ENCODE assay signal across 17 cellular contexts in the genomic region with DNA sequence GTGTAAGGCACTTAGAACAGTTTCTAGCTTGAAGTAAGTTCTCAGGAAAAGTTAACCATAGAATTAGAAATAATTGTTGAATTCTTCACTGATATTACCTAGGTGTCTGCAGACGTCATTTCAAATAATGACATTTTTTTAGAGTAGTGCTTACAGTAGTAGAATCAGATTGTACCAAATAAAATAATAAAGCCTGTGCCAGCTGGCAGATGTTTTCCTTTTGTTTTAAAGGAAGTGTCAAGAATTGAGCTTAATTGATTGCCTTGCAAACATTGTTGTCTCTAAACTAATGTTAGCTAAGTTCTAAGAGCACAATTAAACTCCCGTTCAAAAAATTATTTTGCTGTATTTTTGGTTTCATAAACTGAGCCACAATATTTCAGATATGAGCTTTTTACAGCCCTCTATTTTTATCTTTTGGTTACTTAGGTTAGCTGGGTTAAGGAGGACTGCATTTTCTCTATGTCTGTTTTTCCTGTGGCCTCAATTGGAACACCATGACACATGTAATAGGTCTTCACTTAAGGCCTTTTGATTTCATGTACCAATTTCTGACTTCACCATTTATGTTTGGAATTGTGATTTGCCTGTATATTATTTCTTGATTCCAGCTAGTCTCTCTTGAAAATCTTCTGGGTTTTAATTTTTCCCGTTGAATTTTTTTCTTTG.
A peak's percentile ranks its signal among the peaks of the same experiment; 100 is the strongest.
DNase-seq lines count a peak whose midpoint lies in the region; ATAC-seq and TF ChIP-seq lines count a peak whose summit lies in the region.
"Had no signal": no experiment of that assay in that cellular context is flagged by ENCODE, and none has a peak within 500 bp of the region (broad histone marks: within the 10 kb centered on the region; RNA-seq: fewer than 3 reads in every experiment).

No MANE protein-coding gene starts in this region.

- peak; percentile 15 for ATAC-seq in body of pancreas
- peak; percentile 36 for ATAC-seq in left colon
- ATAC-seq in psoas muscle = no peak

- H3K4me3 ChIP-seq in DOHH2 (ENCODE audit: low read length) = no peak overlapping the region
- H3K4me3 ChIP-seq in body of pancreas = no peak overlapping the region
- no peak overlapping the region for H3K4me3 ChIP-seq in psoas muscle
- H3K4me3 ChIP-seq: GM23248, K562, Peyer's patch had no signal

- no peaks in the 10 kb centered on the region for H3K9me3 Mint-ChIP-seq in activated T-helper 1 cell treated with anti-CD3 and anti-CD28 coated beads, Interleukin-12 subunit alpha, Interleukin-12 subunit beta, Interleukin-2, Interleukin-4 antibody, amounts not matched to agents 30 ng/mL and 10 ng/mL and 1 ng/mL, durations not matched to agents 14 hours and 24 hours and 36 hours
- H3K9me3 Mint-ChIP-seq: CD4-positive, alpha-beta memory T cell had no signal

- DNase-seq in body of pancreas = peak in 2 of 4 donors; percentile 32 to 54
- DNase-seq in left colon = no peak
- peak; percentile 46 for DNase-seq in pulmonary artery endothelial cell (ENCODE audit: low read depth, low spot score)
- no peak for DNase-seq in epidermal melanocyte (ENCODE audit: insufficient read length, low spot score)
- no peak for DNase-seq in occipital lobe (lab: John Stamatoyannopoulos, UW)
- DNase-seq in psoas muscle = no peak
- DNase-seq in activated T-helper 1 cell treated with anti-CD3 and anti-CD28 coated beads, Interleukin-12 subunit alpha, Interleukin-12 subunit beta, Interleukin-2, Interleukin-4 antibody, amounts not matched to agents 30 ng/mL and 10 ng/mL and 1 ng/mL, durations not matched to agents 14 hours and 24 hours and 36 hours (ENCODE audit: low spot score) = no peak
- DNase-seq: CD4-positive, alpha-beta memory T cell; DND-41; GM23248; NCI-H1105; NCI-H187; NCI-H748 treated with DMSO at 0.1 percent for 48 hours; Peyer's patch; Right ventricle myocardium superior had no signal

- no peaks in the 10 kb centered on the region for H3K79me2 ChIP-seq in DOHH2 (ENCODE audit: control insufficient read depth, low read length)

- 30 to 35% methylated on average over 3 of the region's 3 CpGs for WGBS in body of pancreas, 2 donors
- 69 to 77% (median 76%) methylated on average over 3 of the region's 3 CpGs for WGBS in psoas muscle, 3 donors

- H3K4me1 Mint-ChIP-seq in activated T-helper 1 cell treated with anti-CD3 and anti-CD28 coated beads, Interleukin-12 subunit alpha, Interleukin-12 subunit beta, Interleukin-2, Interleukin-4 antibody, amounts not matched to agents 30 ng/mL and 10 ng/mL and 1 ng/mL, durations not matched to agents 14 hours and 24 hours and 36 hours (ENCODE audit: low read depth) = peaks cover 10% of the 10 kb centered on the region

- TF ChIP-seq CTCF in DOHH2 (IDR thresholded peaks at IDR 0.05; ENCODE audit: low read depth, low read length, poor library complexity, severe bottlenecking) (no peak), body of pancreas (IDR thresholded peaks at IDR 0.05) (no peak), psoas muscle (IDR thresholded peaks at IDR 0.05) (no peak)

- H3K9me3 ChIP-seq in DOHH2 (ENCODE audit: control insufficient read depth, insufficient read depth, low read length) = no peaks in the 10 kb centered on the region
- no peaks in the 10 kb centered on the region for H3K9me3 ChIP-seq in body of pancreas
- no peaks in the 10 kb centered on the region for H3K9me3 ChIP-seq in psoas muscle
- H3K9me3 ChIP-seq: Peyer's patch had no signal

- H3K9me2 ChIP-seq in DOHH2 (replicated peaks; ENCODE audit: control insufficient read depth, low read length) = no peaks in the 10 kb centered on the region

- H3K27me3 ChIP-seq in DOHH2 (ENCODE audit: control insufficient read depth, low read length) (no peaks in the 10 kb centered on the region), body of pancreas (no peaks in the 10 kb centered on the region), psoas muscle (ENCODE audit: insufficient read depth in 3 of 3, low read length in 2 of 3) (no peaks in the 10 kb centered on the region)
- H3K27me3 ChIP-seq: Peyer's patch had no signal

- TF ChIP-seq POLR2A in body of pancreas (IDR thresholded peaks at IDR 0.05) = no peak

- H3K4me1 ChIP-seq in DOHH2 (ENCODE audit: control insufficient read depth, low read length) (peaks cover 19% of the 10 kb centered on the region), body of pancreas (peaks cover 45% of the 10 kb centered on the region), psoas muscle (no peaks in the 10 kb centered on the region)

- H3K4me3 Mint-ChIP-seq in activated T-helper 1 cell treated with anti-CD3 and anti-CD28 coated beads, Interleukin-12 subunit alpha, Interleukin-12 subunit beta, Interleukin-2, Interleukin-4 antibody, amounts not matched to agents 30 ng/mL and 10 ng/mL and 1 ng/mL, durations not matched to agents 14 hours and 24 hours and 36 hours = no peak overlapping the region
- H3K4me3 Mint-ChIP-seq: CD4-positive, alpha-beta memory T cell had no signal

- H3K36me3 ChIP-seq in DOHH2 (ENCODE audit: control insufficient read depth, low read length) (peaks cover 53% of the 10 kb centered on the region), body of pancreas (replicated peaks in 1 of 2; ENCODE audit: insufficient read depth in 1 of 2, low read depth in 2 of 2) (no peaks in the 10 kb centered on the region), psoas muscle (ENCODE audit: insufficient read depth in 1 of 2, low read depth in 1 of 2) (peaks cover 3 to 71% of the 10 kb centered on the region in 2 donors)

- H3K27ac ChIP-seq in DOHH2 (ENCODE audit: low read depth, low read length) = no peak overlapping the region
- peak overlapping the region in 2 of 4 donors; percentile 5 to 59 for H3K27ac ChIP-seq in body of pancreas
- no peak overlapping the region for H3K27ac ChIP-seq in psoas muscle
- H3K27ac ChIP-seq: GM23248 had no signal

- peaks cover 27% of the 10 kb centered on the region for H3K36me3 Mint-ChIP-seq in activated T-helper 1 cell treated with anti-CD3 and anti-CD28 coated beads, Interleukin-12 subunit alpha, Interleukin-12 subunit beta, Interleukin-2, Interleukin-4 antibody, amounts not matched to agents 30 ng/mL and 10 ng/mL and 1 ng/mL, durations not matched to agents 14 hours and 24 hours and 36 hours (ENCODE audit: low read depth)

- no peaks in the 10 kb centered on the region for H4K20me1 ChIP-seq in DOHH2 (ENCODE audit: control insufficient read depth, insufficient read depth, low read depth, low read length)

- no peaks in the 10 kb centered on the region for H3F3A ChIP-seq in DOHH2 (ENCODE audit: control insufficient read depth, insufficient read depth)

- no peaks in the 10 kb centered on the region for H3K27me3 Mint-ChIP-seq in activated T-helper 1 cell treated with anti-CD3 and anti-CD28 coated beads, Interleukin-12 subunit alpha, Interleukin-12 subunit beta, Interleukin-2, Interleukin-4 antibody, amounts not matched to agents 30 ng/mL and 10 ng/mL and 1 ng/mL, durations not matched to agents 14 hours and 24 hours and 36 hours (ENCODE audit: insufficient read depth)
- H3K27me3 Mint-ChIP-seq: CD4-positive, alpha-beta memory T cell had no signal

- intact Hi-C loops in body of pancreas (cut with DNase I) (no loop called here), left colon (cut with DNase I, micrococcal nuclease) (loop anchor here in 1 of 2 donors (10.0 kb wide), 1 partner anchor 62 kb away; the partner anchor contains the start of gene DCUN1D4), psoas muscle (cut with DNase I) (no loop called here)
- intact Hi-C loops in activated T-helper 1 cell treated with anti-CD3 and anti-CD28 coated beads, Interleukin-12 subunit alpha, Interleukin-12 subunit beta, Interleukin-2, Interleukin-4 antibody, amounts not matched to agents 30 ng/mL and 10 ng/mL and 1 ng/mL, durations not matched to agents 14 hours and 24 hours and 36 hours (cut with micrococcal nuclease) = no loop called here

- no peak overlapping the region for H3K27ac Mint-ChIP-seq in activated T-helper 1 cell treated with anti-CD3 and anti-CD28 coated beads, Interleukin-12 subunit alpha, Interleukin-12 subunit beta, Interleukin-2, Interleukin-4 antibody, amounts not matched to agents 30 ng/mL and 10 ng/mL and 1 ng/mL, durations not matched to agents 14 hours and 24 hours and 36 hours

- peak overlapping the region; percentile 53; the same call in 1 of the 2 replicates for H3K4me2 ChIP-seq in DOHH2 (ENCODE audit: low read length)

Comparison
In these comparisons a context has a peak if more than half of its experiments do, and no peak if none do; other contexts are left out.
1. ATAC-seq: peak in body of pancreas (single experiment) and left colon (single experiment); none in psoas muscle (0 of 4).